In genomic region chr20:47506850-47507249, GRCh38 we compare ENCODE assay signal across 1 cellular context.
TF ChIP-seq lines count a peak whose summit lies in the region.

No MANE protein-coding gene starts in this region.

TF ChIP-seq in WTC11, 78 proteins besides CTCF, POLR2A, EP300 and RAD21 (continued from another document):
- TF ChIP-seq, protein P1, sequence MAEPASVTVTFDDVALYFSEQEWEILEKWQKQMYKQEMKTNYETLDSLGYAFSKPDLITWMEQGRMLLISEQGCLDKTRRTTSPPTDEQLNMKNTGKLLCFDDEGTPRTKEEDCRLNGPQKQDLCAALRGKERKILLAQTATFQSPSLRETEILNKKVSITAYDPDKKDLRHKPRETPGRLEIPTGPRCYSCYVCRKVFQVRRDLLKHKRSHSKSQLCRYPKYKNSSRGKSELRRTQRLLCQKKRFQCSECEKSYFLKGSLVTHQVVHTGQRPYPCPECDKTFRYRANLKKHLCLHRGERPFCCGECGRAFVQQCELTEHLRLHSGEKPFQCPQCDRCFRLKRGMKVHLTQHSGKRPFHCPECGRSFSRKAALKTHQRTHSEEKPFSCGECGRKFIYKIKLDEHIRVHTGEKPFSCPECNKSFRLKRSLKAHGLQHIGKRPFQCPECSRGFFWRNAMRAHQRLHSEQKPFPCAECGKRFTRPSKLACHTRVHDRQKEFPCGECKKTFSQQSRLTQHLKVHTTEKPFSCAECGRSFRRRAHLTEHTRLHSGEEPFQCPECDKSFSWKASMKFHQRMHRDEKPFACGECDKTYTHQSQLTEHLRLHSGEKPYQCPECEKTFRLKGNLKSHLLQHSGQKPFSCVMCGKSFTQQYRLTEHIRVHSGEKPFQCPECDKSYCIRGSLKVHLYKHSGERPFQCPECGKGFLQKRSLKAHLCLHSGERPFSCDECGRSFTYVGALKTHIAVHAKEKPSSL (CRISPR knock-in tag; conservative IDR thresholded peaks at IDR 0.05) = no peak
- TF ChIP-seq FOXJ3 (CRISPR knock-in tag; IDR thresholded peaks at IDR 0.05; ENCODE audit: borderline replicate concordance) (no peak), ATF1 (CRISPR knock-in tag; IDR thresholded peaks at IDR 0.05) (no peak), KAT7 (CRISPR knock-in tag; IDR thresholded peaks at IDR 0.05; ENCODE audit: borderline replicate concordance) (no peak), ZNF232 (CRISPR knock-in tag; IDR thresholded peaks at IDR 0.05) (no peak), PRDM15 (CRISPR knock-in tag; IDR thresholded peaks at IDR 0.05) (no peak), JUN (CRISPR knock-in tag; IDR thresholded peaks at IDR 0.05) (no peak), IRF2 (CRISPR knock-in tag; IDR thresholded peaks at IDR 0.05; ENCODE audit: borderline replicate concordance, low read depth) (no peak)
